Comparison of ENCODE assay signal across 12 cellular contexts in the genomic region with DNA sequence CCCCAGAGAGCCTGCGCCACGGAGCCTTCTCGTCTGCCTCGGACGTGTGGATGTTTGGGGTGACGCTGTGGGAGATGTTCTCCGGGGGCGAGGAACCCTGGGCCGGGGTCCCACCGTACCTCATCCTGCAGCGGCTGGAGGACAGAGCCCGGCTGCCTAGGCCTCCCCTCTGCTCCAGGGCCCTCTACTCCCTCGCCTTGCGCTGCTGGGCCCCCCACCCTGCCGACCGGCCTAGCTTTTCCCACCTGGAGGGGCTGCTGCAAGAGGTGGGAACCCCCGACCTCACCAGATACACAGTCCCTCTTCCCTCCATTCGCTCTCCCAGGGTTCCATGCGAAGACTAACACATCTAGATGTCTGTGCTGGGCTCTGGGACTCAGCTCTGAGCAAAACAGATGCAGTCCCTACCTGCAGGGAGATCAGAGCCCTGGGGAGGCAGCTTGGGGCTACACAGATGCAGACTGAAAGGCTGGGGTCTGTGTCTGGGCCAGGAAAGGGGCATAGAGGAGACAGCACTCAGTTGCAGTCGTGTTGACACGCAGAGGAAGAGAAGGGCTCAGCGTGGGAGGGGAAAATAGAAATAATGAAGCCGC. TPM values are rescaled to one million over a fixed set of nuclear protein-coding genes. Genes with fewer than 3 reads are reported as not detected.
A peak's percentile ranks its signal among the peaks of the same experiment; 100 is the strongest.
DNase-seq lines count a peak whose midpoint lies in the region; ATAC-seq and TF ChIP-seq lines count a peak whose summit lies in the region.
"Had no signal": no experiment of that assay in that cellular context is flagged by ENCODE, and none has a peak within 500 bp of the region (broad histone marks: within the 10 kb centered on the region; RNA-seq: fewer than 3 reads in every experiment).

No MANE protein-coding gene starts in this region.

- intact Hi-C loops in left ventricle myocardium superior (cut with micrococcal nuclease), result no loop called here
- intact Hi-C loops in transverse colon (cut with DNase I; ENCODE audit: low total_unique reads), result no loop called here

- H3K4ac ChIP-seq in mesenchymal stem cell (ENCODE audit: low read depth in 1 of 2, low read length in 2 of 2), result no peak overlapping the region

- H3K9ac ChIP-seq in mesenchymal stem cell (ENCODE audit: low read length), result peak overlapping the region; percentile 41

- no peak overlapping the region for H2BK15ac ChIP-seq in mesenchymal stem cell (ENCODE audit: low read depth, poor library complexity, severe bottlenecking)

- H3K14ac ChIP-seq in mesenchymal stem cell (ENCODE audit: low read length in 2 of 2), result peak overlapping the region in 1 of 2 experiments; percentile 2

- POLR2A ChIA-PET in activated naive CD8-positive, alpha-beta T cell treated with anti-CD3 and anti-CD28 coated beads, Interleukin-2, amount 10 ng/mL, durations not matched to agents 7 days and 5 days (lab: Charles Lee), result interaction anchor here (0.5 to 2.2 kb wide), 15 partner anchors 9 to 303 kb away, joined by 3 to 19 read pairs (median 3); partner anchors contain the start of genes GPS2, PLSCR3, TMEM102 and TMEM256

- no peak for TF ChIP-seq POLR2A in transverse colon (IDR thresholded peaks at IDR 0.05)

- no peaks in the 10 kb centered on the region for H3K36me3 Mint-ChIP-seq in activated naive CD8-positive, alpha-beta T cell treated with anti-CD3 and anti-CD28 coated beads, Interleukin-2, amount 10 ng/mL, durations not matched to agents 7 days and 5 days

- no peak overlapping the region for H4K8ac ChIP-seq in mesenchymal stem cell (ENCODE audit: low read length)

- peaks cover 45% of the 10 kb centered on the region for H3K27me3 ChIP-seq in cardiac muscle cell
- H3K27me3 ChIP-seq in mesenchymal stem cell (ENCODE audit: control insufficient read depth in 1 of 2, insufficient read depth in 1 of 2, low read length in 2 of 2), result peaks cover 40 to 41% of the 10 kb centered on the region in 2 experiments
- H3K27me3 ChIP-seq in transverse colon, result no peaks in the 10 kb centered on the region

- in situ Hi-C loops in transverse colon (cut with MboI; ENCODE audit: low pct_ligation_motif_present in 1 of 4, low pct_unique_long_range_greater_than_20kb in 1 of 4, low sequenced_read_pairs in 3 of 4), result no loop called here

- H3K27ac ChIP-seq in cardiac muscle cell (no peak overlapping the region), mesenchymal stem cell (ENCODE audit: low read length, poor library complexity, severe bottlenecking) (no peak overlapping the region), transverse colon (peak overlapping the region; percentile 14 to 60 (median 40))

- no peaks in the 10 kb centered on the region for H3K9me3 ChIP-seq in cardiac muscle cell (ENCODE audit: low read depth)
- peaks cover 6% of the 10 kb centered on the region for H3K9me3 ChIP-seq in mesenchymal stem cell (ENCODE audit: control insufficient read depth, low read length)
- no peaks in the 10 kb centered on the region for H3K9me3 ChIP-seq in transverse colon

- no peak overlapping the region for H2BK12ac ChIP-seq in mesenchymal stem cell (ENCODE audit: low read length in 2 of 2)

- peaks cover 1% of the 10 kb centered on the region for H3K79me1 ChIP-seq in mesenchymal stem cell (replicated peaks; ENCODE audit: low read length, poor library complexity, severe bottlenecking)

- TF ChIP-seq EP300 in transverse colon (IDR thresholded peaks at IDR 0.05; ENCODE audit: low read depth), result no peak

- no peak overlapping the region for H2BK120ac ChIP-seq in mesenchymal stem cell (ENCODE audit: low read depth, low read length)

- no peak overlapping the region for H3K23ac ChIP-seq in mesenchymal stem cell (ENCODE audit: low read length in 2 of 2)

- peaks cover 26% of the 10 kb centered on the region for H3K27me3 Mint-ChIP-seq in activated naive CD8-positive, alpha-beta T cell treated with anti-CD3 and anti-CD28 coated beads, Interleukin-2, amount 10 ng/mL, durations not matched to agents 7 days and 5 days

- H3K4me3 ChIP-seq in cardiac muscle cell (peak overlapping the region; percentile 15), mesenchymal stem cell (ENCODE audit: insufficient read depth in 1 of 2, low read depth in 1 of 2, low read length in 2 of 2) (peak overlapping the region; percentile 23 to 65), transverse colon (peak overlapping the region in 3 of 4 donors; percentile 22 to 40 (median 31))

- peak overlapping the region; percentile 76 for H3K4me3 Mint-ChIP-seq in activated naive CD8-positive, alpha-beta T cell treated with anti-CD3 and anti-CD28 coated beads, Interleukin-2, amount 10 ng/mL, durations not matched to agents 7 days and 5 days

- WGBS in mesenchymal stem cell, result 47% methylated on average over 21 of the region's 23 CpGs
- 75 to 100% methylated on average over 4 to 23 of the region's 23 CpGs for WGBS in transverse colon (ENCODE audit: low coverage in 1 of 2), 2 donors

- H2AK5ac ChIP-seq in mesenchymal stem cell (ENCODE audit: low read length, severe bottlenecking), result no peak overlapping the region

- no peak overlapping the region for H2AFZ ChIP-seq in mesenchymal stem cell (ENCODE audit: low read depth, low read length)

- H3K36me3 ChIP-seq in cardiac muscle cell, result no peaks in the 10 kb centered on the region
- peaks cover 14 to 34% of the 10 kb centered on the region in 2 experiments for H3K36me3 ChIP-seq in mesenchymal stem cell (ENCODE audit: control insufficient read depth in 1 of 2, insufficient read depth in 2 of 2, low read depth in 1 of 2, low read length in 2 of 2)
- no peaks in the 10 kb centered on the region for H3K36me3 ChIP-seq in transverse colon

- peaks cover 11% of the 10 kb centered on the region for H3K4me1 Mint-ChIP-seq in activated naive CD8-positive, alpha-beta T cell treated with anti-CD3 and anti-CD28 coated beads, Interleukin-2, amount 10 ng/mL, durations not matched to agents 7 days and 5 days

- no peak overlapping the region for H4K91ac ChIP-seq in mesenchymal stem cell (ENCODE audit: low read length)

- H3K18ac ChIP-seq in mesenchymal stem cell (ENCODE audit: low read depth in 1 of 2, low read length in 2 of 2), result no peak overlapping the region

- no peak for DNase-seq in cardiac muscle cell (ENCODE audit: low read depth in 1 of 2, low spot score in 1 of 2)
- no peak for DNase-seq in left ventricle myocardium superior
- no peak for DNase-seq in activated naive CD8-positive, alpha-beta T cell treated with anti-CD3 and anti-CD28 coated beads, Interleukin-2, amount 10 ng/mL, durations not matched to agents 7 days and 5 days
- DNase-seq in mesenchymal stem cell, result no peak
- no peak for DNase-seq in transverse colon
- no peak for DNase-seq in stimulated activated CD4-positive, alpha-beta T cell treated with anti-CD3 and anti-CD28 coated beads, Interleukin-4, amount 100 ng/mL, for 24 hours
- no peak for DNase-seq in globus pallidus (ENCODE audit: low spot score)
- DNase-seq: Calu3, SHP77 had no signal

- H3K4me1 ChIP-seq in cardiac muscle cell (ENCODE audit: low read depth) (no peaks in the 10 kb centered on the region), mesenchymal stem cell (ENCODE audit: control insufficient read depth, insufficient read depth, low read depth, low read length) (peaks cover 19% of the 10 kb centered on the region), transverse colon (peaks cover 6 to 22% (median 22%) of the 10 kb centered on the region in 4 donors)

- peak overlapping the region; percentile 63 for H3K27ac Mint-ChIP-seq in activated naive CD8-positive, alpha-beta T cell treated with anti-CD3 and anti-CD28 coated beads, Interleukin-2, amount 10 ng/mL, durations not matched to agents 7 days and 5 days

- no peak for ATAC-seq in left ventricle myocardium superior
- ATAC-seq in activated naive CD8-positive, alpha-beta T cell treated with anti-CD3 and anti-CD28 coated beads, Interleukin-2, amount 10 ng/mL, durations not matched to agents 7 days and 5 days (ENCODE audit: low read depth), result no peak
- ATAC-seq in HG03280 (IDR thresholded peaks at IDR 0.05; ENCODE audit: unreplicated experiment), result no peak

- no peaks in the 10 kb centered on the region for H3K9me3 Mint-ChIP-seq in activated naive CD8-positive, alpha-beta T cell treated with anti-CD3 and anti-CD28 coated beads, Interleukin-2, amount 10 ng/mL, durations not matched to agents 7 days and 5 days

- TF ChIP-seq CTCF in cardiac muscle cell (IDR thresholded peaks at IDR 0.05; ENCODE audit: low read depth, low read length) (no peak), transverse colon (IDR thresholded peaks at IDR 0.05) (no peak)

- H3K4me2 ChIP-seq in mesenchymal stem cell (ENCODE audit: low read length, poor library complexity, severe bottlenecking), result peak overlapping the region; percentile 73

- no peak overlapping the region for H2BK5ac ChIP-seq in mesenchymal stem cell (ENCODE audit: low read depth, low read length, poor library complexity, severe bottlenecking)

RNA-seq across cellular contexts. Expression of gene TNK1, which starts 3.7 kb away (rescaled TPM):
- total RNA-seq in cardiac muscle cell (1.3 and 2.6 TPM in 2 replicates), left ventricle myocardium superior (2.2 TPM), transverse colon (100 to 1,000 TPM in 1 of 4 donors, 10 to 100 TPM in 3; 38.9 to 110 (median 53.2) TPM)
- 2.9 and 4.3 TPM in 2 replicates for polyA plus RNA-seq in cardiac muscle cell
- total RNA-seq in activated naive CD8-positive, alpha-beta T cell treated with anti-CD3 and anti-CD28 coated beads, Interleukin-2, amount 10 ng/mL, durations not matched to agents 7 days and 5 days, result 1 to 10 TPM; 5.2 to 6.5 TPM
- 0.04 TPM for polyA plus RNA-seq in mesenchymal stem cell (2013, experiment 1 of 2)
- not detected for polyA plus RNA-seq in mesenchymal stem cell (2013, experiment 2 of 2)

RNA-seq across cellular contexts. Expression of gene PLSCR3, which starts 9.7 kb away (rescaled TPM):
- 25.9 and 33.4 TPM in 2 replicates for total RNA-seq in cardiac muscle cell
- polyA plus RNA-seq in cardiac muscle cell, result 39.1 and 40.3 TPM in 2 replicates
- total RNA-seq in left ventricle myocardium superior, result 16.1 TPM
- 10 to 100 TPM; 79.3 to 82.1 TPM for total RNA-seq in activated naive CD8-positive, alpha-beta T cell treated with anti-CD3 and anti-CD28 coated beads, Interleukin-2, amount 10 ng/mL, durations not matched to agents 7 days and 5 days
- 98.8 TPM for polyA plus RNA-seq in mesenchymal stem cell (2013, experiment 1 of 2)
- 98.5 TPM for polyA plus RNA-seq in mesenchymal stem cell (2013, experiment 2 of 2)
- 10 to 100 TPM; 13.2 to 32.4 (median 18.4) TPM for total RNA-seq in transverse colon

RNA-seq across cellular contexts. Expression of gene TMEM256, which starts 19.3 kb away (rescaled TPM):
- 85.4 and 122 TPM in 2 replicates for total RNA-seq in cardiac muscle cell
- polyA plus RNA-seq in cardiac muscle cell, result 117 and 193 TPM in 2 replicates
- 53.5 TPM for total RNA-seq in left ventricle myocardium superior
- 10 to 100 TPM; 52.9 to 55.6 TPM for total RNA-seq in activated naive CD8-positive, alpha-beta T cell treated with anti-CD3 and anti-CD28 coated beads, Interleukin-2, amount 10 ng/mL, durations not matched to agents 7 days and 5 days
- polyA plus RNA-seq in mesenchymal stem cell (2013, experiment 1 of 2), result 103 TPM
- polyA plus RNA-seq in mesenchymal stem cell (2013, experiment 2 of 2), result 106 TPM
- total RNA-seq in transverse colon, result 100 to 1,000 TPM in 2 of 4 donors, 10 to 100 TPM in 1, 1 to 10 TPM in 1; 10.0 to 129 (median 85.6) TPM

RNA-seq across cellular contexts. Expression of gene NLGN2, which starts 23.1 kb away (rescaled TPM):
- total RNA-seq in cardiac muscle cell (14.8 and 26.3 TPM in 2 replicates), left ventricle myocardium superior (6.5 TPM), transverse colon (10 to 100 TPM in 1 of 4 donors, 1 to 10 TPM in 3; 2.2 to 12.3 (median 3.9) TPM)
- polyA plus RNA-seq in cardiac muscle cell, result 5.2 and 8.4 TPM in 2 replicates
- 1 to 10 TPM; 8.0 to 8.7 TPM for total RNA-seq in activated naive CD8-positive, alpha-beta T cell treated with anti-CD3 and anti-CD28 coated beads, Interleukin-2, amount 10 ng/mL, durations not matched to agents 7 days and 5 days
- 40.0 TPM for polyA plus RNA-seq in mesenchymal stem cell (2013, experiment 1 of 2)
- polyA plus RNA-seq in mesenchymal stem cell (2013, experiment 2 of 2), result 38.0 TPM

RNA-seq across cellular contexts. Expression of gene TMEM95, which starts 29.6 kb away (rescaled TPM):
- total RNA-seq in cardiac muscle cell (not detected in 2 replicates), left ventricle myocardium superior (not detected), transverse colon (not detected)
- not detected in 2 replicates for polyA plus RNA-seq in cardiac muscle cell
- not detected for total RNA-seq in activated naive CD8-positive, alpha-beta T cell treated with anti-CD3 and anti-CD28 coated beads, Interleukin-2, amount 10 ng/mL, durations not matched to agents 7 days and 5 days
- not detected for polyA plus RNA-seq in mesenchymal stem cell (2013, experiment 1 of 2)
- polyA plus RNA-seq in mesenchymal stem cell (2013, experiment 2 of 2), result not detected
- total RNA-seq: bronchial epithelial cell, Calu3, mesenteric fat pad had no signal

Comparison
In these comparisons a context has a peak if more than half of its experiments do, and no peak if none do; other contexts are left out.
1. H3K27ac ChIP-seq: peak in transverse colon (4 of 4); none in cardiac muscle cell (single experiment) and mesenchymal stem cell (single experiment).
2. RNA of gene TNK1, which starts 3.7 kb away (total RNA-seq): 38.9 to 110 TPM in transverse colon; 5.2 to 6.5 TPM in activated naive CD8-positive, alpha-beta T cell treated with anti-CD3 and anti-CD28 coated beads, Interleukin-2, amount 10 ng/mL, durations not matched to agents 7 days and 5 days, 1.3 to 2.6 TPM in cardiac muscle cell and 2.2 TPM in left ventricle myocardium superior (single experiment); every median in the first group is over 4 times any median in the second.
3. Peak in every context shown above with its lines, with median percentiles within 50 percentile points of each other: H3K4me3 ChIP-seq.